ENCODE assay signal across 25 cellular contexts in genomic region chr2:31254237-31255203, GRCh38. TPM values are rescaled to one million over a fixed set of nuclear protein-coding genes. Genes with fewer than 3 reads are reported as not detected.
A peak's percentile ranks its signal among the peaks of the same experiment; 100 is the strongest.
DNase-seq lines count a peak whose midpoint lies in the region; ATAC-seq and TF ChIP-seq lines count a peak whose summit lies in the region.
"Had no signal": no experiment of that assay in that cellular context is flagged by ENCODE, and none has a peak within 500 bp of the region (broad histone marks: within the 10 kb centered on the region; RNA-seq: fewer than 3 reads in every experiment).

No MANE protein-coding gene starts in this region.

- no peaks in the 10 kb centered on the region for H3K9me3 Mint-ChIP-seq in MCF 10A (ENCODE audit: unreplicated experiment)
- H3K9me3 Mint-ChIP-seq in activated B cell treated with CpG ODN at 0.5 μM for 24 hours: no peaks in the 10 kb centered on the region
- H3K9me3 Mint-ChIP-seq in glutamatergic neuron (ENCODE audit: unreplicated experiment): peaks cover 1% of the 10 kb centered on the region

- TF ChIP-seq POLR2A in breast epithelium (IDR thresholded peaks at IDR 0.05) (no peak), suprapubic skin (IDR thresholded peaks at IDR 0.05) (no peak)

- 67% methylated on average over 19 of the region's 19 CpGs for WGBS in suprapubic skin

- H3K27ac Mint-ChIP-seq in MCF 10A (ENCODE audit: low read depth, unreplicated experiment) (no peak overlapping the region), activated B cell treated with CpG ODN at 0.5 μM for 24 hours (peak overlapping the region; percentile 84), glutamatergic neuron (ENCODE audit: unreplicated experiment) (no peak overlapping the region)

- no peak for TF ChIP-seq EP300 in suprapubic skin (IDR thresholded peaks at IDR 0.05)

- H3K4me3 ChIP-seq in breast epithelium (no peak overlapping the region), suprapubic skin (no peak overlapping the region)
- H3K4me3 ChIP-seq: heart left ventricle, left lung, mucosa of descending colon, prostate gland, skin epidermis, tibial nerve had no signal

- H3K27ac ChIP-seq in breast epithelium (peak overlapping the region; percentile 68 to 89), suprapubic skin (peak overlapping the region; percentile 35)
- H3K27ac ChIP-seq: brain microvascular endothelial cell, heart left ventricle, left lung, prostate gland, VCaP had no signal

- no TSS peak for BruUV-seq in MCF 10A (replicated peaks; lab: Mats Ljungman, UMichigan)

- no peaks in the 10 kb centered on the region for H3K4me1 ChIP-seq in breast epithelium
- H3K4me1 ChIP-seq in suprapubic skin: peaks cover 24% of the 10 kb centered on the region
- H3K4me1 ChIP-seq: left lung, prostate gland, tibial nerve had no signal

- no peaks in the 10 kb centered on the region for H3K27me3 Mint-ChIP-seq in MCF 10A (ENCODE audit: insufficient read depth, unreplicated experiment)
- H3K27me3 Mint-ChIP-seq in activated B cell treated with CpG ODN at 0.5 μM for 24 hours: no peaks in the 10 kb centered on the region
- H3K27me3 Mint-ChIP-seq in glutamatergic neuron (ENCODE audit: unreplicated experiment): no peaks in the 10 kb centered on the region

- DNase-seq in breast epithelium (ENCODE audit: low spot score in 2 of 2) (peak in 1 of 2 donors; percentile 52), MCF 10A (ENCODE audit: unreplicated experiment) (no peak), activated B cell treated with CpG ODN at 0.5 μM for 24 hours (no peak), glutamatergic neuron (no peak), suprapubic skin (ENCODE audit: low spot score in 2 of 2) (no peak), OCI-M1 (lab: John Stamatoyannopoulos, UW) (no peak)
- DNase-seq: activated CD4-positive, alpha-beta T cell treated with anti-CD3 and anti-CD28 coated beads, Interleukin-2, amount 50 U/mL, for 4 hours; activated CD8-positive, alpha-beta memory T cell treated with anti-CD3 and anti-CD28 coated beads, Interleukin-2, amount 50 U/mL, for 48 hours; activated effector memory CD4-positive, alpha-beta T cell treated with anti-CD3 and anti-CD28 coated beads, Interleukin-2, amount 50 U/mL, for 16 hours; brain microvascular endothelial cell; cortex of kidney; left lung; NCI-H2081 treated with DMSO at 0.1 percent for 48 hours; NCI-H446 treated with DMSO at 0.1 percent for 48 hours; NK-92 treated with Interleukin-12 subunit alpha and Interleukin-12 subunit beta, amount 100 ng/mL, for 24 hours; stimulated activated naive CD8-positive, alpha-beta T cell treated with anti-CD3 and anti-CD28 coated beads, Interleukin-15, Interleukin-2, amounts not matched to agents 100 U/mL and 50 U/mL, for 24 hours; T-helper 2 cell had no signal

- H3K4me1 Mint-ChIP-seq in MCF 10A (ENCODE audit: insufficient read depth, unreplicated experiment) (no peaks in the 10 kb centered on the region), activated B cell treated with CpG ODN at 0.5 μM for 24 hours (peaks cover 92% of the 10 kb centered on the region), glutamatergic neuron (ENCODE audit: low read depth, unreplicated experiment) (peaks cover 13% of the 10 kb centered on the region)

- no peaks in the 10 kb centered on the region for H3K36me3 Mint-ChIP-seq in MCF 10A (ENCODE audit: insufficient read depth, unreplicated experiment)
- H3K36me3 Mint-ChIP-seq in activated B cell treated with CpG ODN at 0.5 μM for 24 hours (ENCODE audit: low read depth): peaks cover 25% of the 10 kb centered on the region
- H3K36me3 Mint-ChIP-seq in glutamatergic neuron (ENCODE audit: unreplicated experiment): no peaks in the 10 kb centered on the region

- CTCF ChIA-PET in MCF 10A (lab: Yijun Ruan, JAX): no interaction called here
- CTCF ChIA-PET in activated B cell treated with CpG ODN at 0.5 μM for 24 hours (lab: Charles Lee): interaction anchor here (1.0 to 6.9 kb wide), 5 partner anchors 20 to 116 kb away, joined by 5 to 49 read pairs (median 13); partner anchors contain the start of genes CAPN14, EHD3 and GALNT14

- TF ChIP-seq CTCF in breast epithelium (IDR thresholded peaks at IDR 0.05): no peak
- no peak for TF ChIP-seq CTCF in MCF 10A (IDR thresholded peaks at IDR 0.05; ENCODE audit: unreplicated experiment)
- no peak for TF ChIP-seq CTCF in activated B cell treated with CpG ODN at 0.5 μM for 24 hours (IDR thresholded peaks at IDR 0.05)
- no peak for TF ChIP-seq CTCF in glutamatergic neuron (IDR thresholded peaks at IDR 0.05; ENCODE audit: partially characterized antibody, unreplicated experiment)
- TF ChIP-seq CTCF in suprapubic skin (IDR thresholded peaks at IDR 0.05): no peak

- H3K4me3 Mint-ChIP-seq in MCF 10A (ENCODE audit: unreplicated experiment) (no peak overlapping the region), activated B cell treated with CpG ODN at 0.5 μM for 24 hours (peak overlapping the region; percentile 51), glutamatergic neuron (ENCODE audit: unreplicated experiment) (peak overlapping the region; percentile 0)

- POLR2A ChIA-PET in MCF 10A (lab: Yijun Ruan, JAX) (no interaction called here), activated B cell treated with CpG ODN at 0.5 μM for 24 hours (lab: Charles Lee) (interaction anchor here (0.8 to 7.8 kb wide), 10 partner anchors 12 to 1107 kb away, joined by 3 to 70 read pairs (median 8); partner anchors contain the start of genes CAPN14 and EHD3)

- intact Hi-C loops in breast epithelium (cut with DNase I; ENCODE audit: low total_unique reads) (no loop called here), MCF 10A (cut with micrococcal nuclease) (no loop called here), activated B cell treated with CpG ODN at 0.5 μM for 24 hours (cut with micrococcal nuclease) (loop anchor here (5.0 kb wide), 4 partner anchors 392 to 1107 kb away; partner anchors contain the start of genes LBH and YPEL5)

- H3K9me3 ChIP-seq in breast epithelium (no peaks in the 10 kb centered on the region), suprapubic skin (no peaks in the 10 kb centered on the region)
- H3K9me3 ChIP-seq: heart left ventricle, left lung, mucosa of descending colon, prostate gland, tibial nerve had no signal

- H3K27me3 ChIP-seq in breast epithelium (no peaks in the 10 kb centered on the region), suprapubic skin (no peaks in the 10 kb centered on the region)
- H3K27me3 ChIP-seq: brain microvascular endothelial cell, heart left ventricle, left lung, tibial nerve had no signal

- no peak for ATAC-seq in activated B cell treated with CpG ODN at 0.5 μM for 24 hours (ENCODE audit: low read depth)
- ATAC-seq in HG03045 (IDR thresholded peaks at IDR 0.05; ENCODE audit: unreplicated experiment): no peak
- no peak for ATAC-seq in GM18520 (IDR thresholded peaks at IDR 0.05; ENCODE audit: unreplicated experiment)
- ATAC-seq: heart left ventricle; left lung; stimulated activated naive CD8-positive, alpha-beta T cell treated with anti-CD3 and anti-CD28 coated beads, Interleukin-15, Interleukin-2, amounts not matched to agents 100 U/mL and 50 U/mL, for 24 hours had no signal

- no peaks in the 10 kb centered on the region for H3K36me3 ChIP-seq in breast epithelium
- H3K36me3 ChIP-seq in suprapubic skin: no peaks in the 10 kb centered on the region
- H3K36me3 ChIP-seq: left lung, prostate gland had no signal

RNA-seq across cellular contexts. Expression of gene EHD3, which starts 20.6 kb away (rescaled TPM):
- total RNA-seq in breast epithelium (10 to 100 TPM in 1 of 3 donors, 1 to 10 TPM in 2; 2.7 to 10.1 (median 9.2) TPM), MCF 10A (2022) (0.49 and 0.86 TPM in 2 replicates), activated B cell treated with CpG ODN at 0.5 μM for 24 hours (38.1 and 40.3 TPM in 2 replicates), glutamatergic neuron (ENCODE audit: unreplicated experiment) (11.5 TPM), suprapubic skin (1 to 10 TPM; 3.9 to 7.0 (median 5.2) TPM)

RNA-seq across cellular contexts. Expression of gene CAPN14, which starts 37.2 kb away (rescaled TPM):
- total RNA-seq in breast epithelium (under 1 TPM; 0.16 to 0.44 (median 0.33) TPM), MCF 10A (2022) (not detected in 2 replicates), activated B cell treated with CpG ODN at 0.5 μM for 24 hours (2.4 and 3.3 TPM in 2 replicates), glutamatergic neuron (ENCODE audit: unreplicated experiment) (0.25 TPM), suprapubic skin (1 to 10 TPM in 1 of 4 donors, under 1 TPM in 3; 0.53 to 2.1 (median 0.83) TPM)
- total RNA-seq: tibial nerve had no signal
